8 cellular contexts compared by ENCODE assay signal in the genomic region with DNA sequence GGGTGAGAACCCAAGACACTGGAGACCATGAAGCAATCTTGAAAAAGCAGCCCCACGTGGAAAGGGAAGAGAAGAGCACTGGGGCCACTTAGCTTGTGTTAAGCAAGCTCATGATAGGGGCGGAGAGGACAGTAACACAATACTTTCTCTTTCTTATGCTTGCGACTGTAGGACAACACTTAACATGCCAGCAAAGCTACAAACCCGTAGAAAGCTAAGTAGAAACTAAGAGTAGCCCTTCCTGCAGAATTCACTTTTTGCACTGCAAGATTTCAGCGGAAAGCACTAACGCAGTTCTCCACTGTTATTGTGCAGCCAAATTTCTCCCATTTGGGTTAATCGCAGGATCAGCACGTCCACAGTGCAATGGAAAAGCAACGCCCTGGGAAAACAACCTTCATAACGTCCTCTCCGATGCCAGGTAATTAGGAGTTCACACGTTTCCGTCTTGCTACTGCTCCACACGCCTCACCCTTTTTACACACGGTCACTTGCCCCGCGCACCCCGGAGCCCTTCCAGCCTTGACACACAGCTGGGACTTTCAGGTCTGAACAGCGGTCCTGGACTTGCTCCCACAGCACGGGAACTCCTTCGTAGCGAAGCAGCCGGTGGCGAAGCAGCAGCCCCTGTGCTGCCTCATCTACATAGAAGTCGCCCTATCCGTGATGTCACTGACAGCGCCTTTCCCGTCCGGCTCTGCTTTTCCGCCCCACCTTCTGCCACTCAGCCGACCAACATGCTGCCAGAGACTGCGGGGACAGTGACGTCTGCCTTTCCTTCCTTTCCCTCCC.
DNase-seq lines count a peak whose midpoint lies in the region; ATAC-seq and TF ChIP-seq lines count a peak whose summit lies in the region.

No MANE protein-coding gene starts in this region.

- 0% methylated on average over 33 of the region's 33 CpGs for WGBS in sigmoid colon, 2 donors

- ATAC-seq in HG02759 (IDR thresholded peaks at IDR 0.05; ENCODE audit: unreplicated experiment), result peak; percentile 76

- in situ Hi-C loops in astrocyte of the spinal cord (cut with HindIII; ENCODE audit: low sequenced_read_pairs), result no loop called here

- intact Hi-C loops in sigmoid colon (cut with DNase I), result loop anchor here (5.0 kb wide), 1 partner anchor 42 kb away; no protein-coding TSS in a partner anchor

- no peaks in the 10 kb centered on the region for H3K9me3 ChIP-seq in sigmoid colon

- TF ChIP-seq POLR2A in sigmoid colon (IDR thresholded peaks at IDR 0.05), result peak in 1 of 2 donors; percentile 60

- peak overlapping the region; percentile 39 to 80 (median 62) for H3K27ac ChIP-seq in sigmoid colon

- DNase-seq in GM12865 (ENCODE audit: low read depth), result peak; percentile 98
- DNase-seq in NCI-H146 treated with DMSO at 0.1 percent for 48 hours (lab: John Stamatoyannopoulos, UW; ENCODE audit: unreplicated experiment), result peak; percentile 0
- peak; percentile 68 for DNase-seq in T-helper 22 cell (ENCODE audit: low read depth)
- DNase-seq in astrocyte of the spinal cord (ENCODE audit: low read depth, low spot score), result peak; percentile 95
- peak; percentile 96 for DNase-seq in iPS DF 4.7 (ENCODE audit: extremely low read depth, low spot score)
- DNase-seq in sigmoid colon, result peak; percentile 93
- no peak for DNase-seq in mesenteric fat pad (ENCODE audit: low spot score)

- peaks cover 0 to 71% (median 48%) of the 10 kb centered on the region in 3 donors for H3K27me3 ChIP-seq in sigmoid colon

- no peak for TF ChIP-seq EP300 in sigmoid colon (IDR thresholded peaks at IDR 0.05)

- peaks cover 0 to 18% (median 16%) of the 10 kb centered on the region in 4 donors for H3K4me1 ChIP-seq in sigmoid colon

- TF ChIP-seq CTCF in GM12865 (IDR thresholded peaks at IDR 0.05; ENCODE audit: insufficient read depth, low read depth, low read length, missing control alignments), result no peak
- no peak for TF ChIP-seq CTCF in astrocyte of the spinal cord (IDR thresholded peaks at IDR 0.05; ENCODE audit: low read depth, low read length)
- TF ChIP-seq CTCF in sigmoid colon (IDR thresholded peaks at IDR 0.05), result no peak

- no peaks in the 10 kb centered on the region for H3K36me3 ChIP-seq in sigmoid colon

- H3K4me3 ChIP-seq in GM12865 (ENCODE audit: low read depth, low read length) (peak overlapping the region; percentile 40), astrocyte of the spinal cord (ENCODE audit: low read depth, low read length) (peak overlapping the region; percentile 53), sigmoid colon (peak overlapping the region; percentile 36 to 55 (median 43))
